ENCODE assay signal across 1 cellular context in the genomic region with DNA sequence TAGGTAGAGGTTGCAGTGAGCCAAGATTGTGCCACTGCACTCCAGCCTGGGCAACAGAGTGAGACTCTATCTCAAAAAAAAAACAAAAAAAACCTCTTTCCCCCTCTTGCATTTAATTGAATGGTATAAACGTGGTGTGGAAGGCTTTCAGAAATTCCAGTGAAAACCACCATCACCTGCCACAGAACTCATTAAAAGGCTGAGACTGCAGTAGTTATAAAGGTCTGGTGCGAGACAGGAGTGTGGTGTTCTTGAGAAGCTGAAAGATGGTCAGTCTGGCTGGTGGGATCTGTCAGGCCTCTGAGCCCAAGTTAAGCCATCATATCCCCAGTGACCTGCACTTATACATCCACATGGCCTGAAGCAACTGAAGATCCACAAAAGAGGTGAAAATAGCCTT.
A peak's percentile ranks its signal among the peaks of the same experiment; 100 is the strongest.
TF ChIP-seq lines count a peak whose summit lies in the region.

No MANE protein-coding gene starts in this region.

TF ChIP-seq in HEK293, 187 proteins besides CTCF, POLR2A, EP300 and RAD21:
- TF ChIP-seq, protein P1, sequence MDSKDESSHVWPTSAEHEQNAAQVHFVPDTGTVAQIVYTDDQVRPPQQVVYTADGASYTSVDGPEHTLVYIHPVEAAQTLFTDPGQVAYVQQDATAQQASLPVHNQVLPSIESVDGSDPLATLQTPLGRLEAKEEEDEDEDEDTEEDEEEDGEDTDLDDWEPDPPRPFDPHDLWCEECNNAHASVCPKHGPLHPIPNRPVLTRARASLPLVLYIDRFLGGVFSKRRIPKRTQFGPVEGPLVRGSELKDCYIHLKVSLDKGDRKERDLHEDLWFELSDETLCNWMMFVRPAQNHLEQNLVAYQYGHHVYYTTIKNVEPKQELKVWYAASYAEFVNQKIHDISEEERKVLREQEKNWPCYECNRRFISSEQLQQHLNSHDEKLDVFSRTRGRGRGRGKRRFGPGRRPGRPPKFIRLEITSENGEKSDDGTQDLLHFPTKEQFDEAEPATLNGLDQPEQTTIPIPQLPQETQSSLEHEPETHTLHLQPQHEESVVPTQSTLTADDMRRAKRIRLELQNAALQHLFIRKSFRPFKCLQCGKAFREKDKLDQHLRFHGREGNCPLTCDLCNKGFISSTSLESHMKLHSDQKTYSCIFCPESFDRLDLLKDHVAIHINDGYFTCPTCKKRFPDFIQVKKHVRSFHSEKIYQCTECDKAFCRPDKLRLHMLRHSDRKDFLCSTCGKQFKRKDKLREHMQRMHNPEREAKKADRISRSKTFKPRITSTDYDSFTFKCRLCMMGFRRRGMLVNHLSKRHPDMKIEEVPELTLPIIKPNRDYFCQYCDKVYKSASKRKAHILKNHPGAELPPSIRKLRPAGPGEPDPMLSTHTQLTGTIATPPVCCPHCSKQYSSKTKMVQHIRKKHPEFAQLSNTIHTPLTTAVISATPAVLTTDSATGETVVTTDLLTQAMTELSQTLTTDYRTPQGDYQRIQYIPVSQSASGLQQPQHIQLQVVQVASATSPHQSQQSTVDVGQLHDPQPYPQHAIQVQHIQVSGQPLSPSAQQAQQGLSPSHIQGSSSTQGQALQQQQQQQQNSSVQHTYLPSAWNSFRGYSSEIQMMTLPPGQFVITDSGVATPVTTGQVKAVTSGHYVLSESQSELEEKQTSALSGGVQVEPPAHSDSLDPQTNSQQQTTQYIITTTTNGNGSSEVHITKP (tag by site-specific recombination; IDR thresholded peaks at IDR 0.05): peak; percentile 52; the same call in 1 of the 2 replicates
TF ChIP-seq in HEK293: peak in this region for 1; not testable (repeated sequence) for 186.
